In genomic region chr1:86913896-86914634, GRCh38 we compare ENCODE assay signal across 9 cellular contexts. TPM values are rescaled to one million over a fixed set of nuclear protein-coding genes. Genes with fewer than 3 reads are reported as not detected.
DNase-seq lines count a peak whose midpoint lies in the region; ATAC-seq and TF ChIP-seq lines count a peak whose summit lies in the region.
"Had no signal": no experiment of that assay in that cellular context is flagged by ENCODE, and none has a peak within 500 bp of the region (broad histone marks: within the 10 kb centered on the region; RNA-seq: fewer than 3 reads in every experiment).

TSS of gene SELENOF (minus strand) at chr1:86914126. CDS start at chr1:86914111, 15 bp downstream.

- H3K9me3 Mint-ChIP-seq in activated B cell treated with CpG ODN at 0.5 μM for 24 hours (no peaks in the 10 kb centered on the region), immature natural killer cell (no peaks in the 10 kb centered on the region)
- H3K9me3 Mint-ChIP-seq: activated naive CD4-positive, alpha-beta T cell treated with anti-CD3 and anti-CD28 coated beads, Interleukin-2, amount 50 U/mL, for 24 hours had no signal

- no peaks in the 10 kb centered on the region for H3K27me3 Mint-ChIP-seq in activated B cell treated with CpG ODN at 0.5 μM for 24 hours
- H3K27me3 Mint-ChIP-seq in immature natural killer cell (ENCODE audit: low read depth in 3 of 3), result peaks cover 0 to 4% (median 4%) of the 10 kb centered on the region in 3 donors
- H3K27me3 Mint-ChIP-seq: activated naive CD4-positive, alpha-beta T cell treated with anti-CD3 and anti-CD28 coated beads, Interleukin-2, amount 50 U/mL, for 24 hours had no signal

- POLR2A ChIA-PET in activated B cell treated with CpG ODN at 0.5 μM for 24 hours (lab: Charles Lee), result interaction anchor here (0.6 to 3.8 kb wide), 33 partner anchors 10 to 1770 kb away, joined by 3 to 49 read pairs (median 6); partner anchors contain the start of genes LMO4, ODF2L, PKN2 and SH3GLB1

- H3K27ac Mint-ChIP-seq in activated B cell treated with CpG ODN at 0.5 μM for 24 hours, result no peak within 1 kb of the TSS
- H3K27ac Mint-ChIP-seq in immature natural killer cell, result no peak within 1 kb of the TSS
- H3K27ac Mint-ChIP-seq: activated naive CD4-positive, alpha-beta T cell treated with anti-CD3 and anti-CD28 coated beads, Interleukin-2, amount 50 U/mL, for 24 hours had no signal

- intact Hi-C loops in activated B cell treated with CpG ODN at 0.5 μM for 24 hours (cut with micrococcal nuclease), result loop anchor here (1.0 to 2.0 kb wide), 12 partner anchors 21 to 1977 kb away; partner anchors contain the start of genes GTF2B, LMO4, ODF2L and PKN2

- peak; percentile 81 for ATAC-seq in GM19025 (IDR thresholded peaks at IDR 0.05; ENCODE audit: low read depth, unreplicated experiment)
- ATAC-seq in HG03280 (IDR thresholded peaks at IDR 0.05; ENCODE audit: unreplicated experiment), result peak; percentile 83
- peak; percentile 89 for ATAC-seq in activated B cell treated with CpG ODN at 0.5 μM for 24 hours (ENCODE audit: low read depth)

- H3K4me3 Mint-ChIP-seq in activated B cell treated with CpG ODN at 0.5 μM for 24 hours, result no peak within 1 kb of the TSS
- no peak within 1 kb of the TSS for H3K4me3 Mint-ChIP-seq in immature natural killer cell
- H3K4me3 Mint-ChIP-seq: activated naive CD4-positive, alpha-beta T cell treated with anti-CD3 and anti-CD28 coated beads, Interleukin-2, amount 50 U/mL, for 24 hours had no signal

- H3K4me1 Mint-ChIP-seq in activated B cell treated with CpG ODN at 0.5 μM for 24 hours, result peaks cover 44% of the 10 kb centered on the region
- peaks cover 41 to 51% of the 10 kb centered on the region in 2 donors for H3K4me1 Mint-ChIP-seq in immature natural killer cell

- TF ChIP-seq CTCF in AG09319 (IDR thresholded peaks at IDR 0.05; ENCODE audit: low read depth, low read length) (no peak), activated B cell treated with CpG ODN at 0.5 μM for 24 hours (IDR thresholded peaks at IDR 0.05) (no peak)

- peak; percentile 100 for DNase-seq in AG09319 (ENCODE audit: extremely low read depth, low read depth)
- DNase-seq in NCI-H345 (lab: John Stamatoyannopoulos, UW), result peak; percentile 100
- peak; percentile 92 for DNase-seq in activated B cell treated with CpG ODN at 0.5 μM for 24 hours
- peak; percentile 99 for DNase-seq in central memory CD4-positive, alpha-beta T cell
- DNase-seq in immature natural killer cell, result peak; percentile 99 to 100 (median 99)
- DNase-seq in smooth muscle cell of the brain vasculature (ENCODE audit: low read depth, low spot score), result peak; percentile 100

- CTCF ChIA-PET in activated B cell treated with CpG ODN at 0.5 μM for 24 hours (lab: Charles Lee), result interaction anchor here (1.0 to 3.1 kb wide), 3 partner anchors 51 to 170 kb away, joined by 4 to 20 read pairs (median 10); no protein-coding TSS in a partner anchor

- H3K36me3 Mint-ChIP-seq in activated B cell treated with CpG ODN at 0.5 μM for 24 hours (ENCODE audit: low read depth) (peaks cover 34% of the 10 kb centered on the region), immature natural killer cell (peaks cover 0 to 3% (median 0%) of the 10 kb centered on the region in 3 donors)

RNA-seq across cellular contexts. Expression of gene SELENOF, which starts in this region (rescaled TPM):
- 172 TPM in 2 replicates for total RNA-seq in activated B cell treated with CpG ODN at 0.5 μM for 24 hours
- 100 to 1,000 TPM; 324 to 392 (median 360) TPM for polyA plus RNA-seq in immature natural killer cell

Comparison
In these comparisons a context has a peak if more than half of its experiments do, and no peak if none do; other contexts are left out.
1. Peak in every context shown above with its lines: DNase-seq and ATAC-seq.